In the genomic region with DNA sequence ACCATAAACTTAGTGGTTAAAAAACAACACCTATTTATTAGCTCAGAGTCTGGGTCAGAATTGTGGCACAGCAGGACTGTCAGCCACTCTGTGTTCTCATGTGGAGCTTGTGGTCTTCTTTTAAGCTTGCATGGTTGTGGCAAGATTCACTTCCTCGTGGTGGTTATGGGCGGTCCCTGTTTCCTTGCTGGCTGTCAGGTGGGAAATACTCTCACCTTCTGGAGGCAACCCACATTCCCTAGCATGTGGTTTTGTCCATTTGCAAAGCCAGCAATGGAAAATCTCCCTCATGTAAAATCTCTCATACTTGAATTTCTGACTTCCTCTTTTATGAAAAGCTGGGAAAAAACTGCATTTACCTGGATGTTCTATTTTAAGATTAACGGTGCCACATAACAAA, we compare ENCODE assay signal across 12 cellular contexts.
DNase-seq lines count a peak whose midpoint lies in the region; ATAC-seq, FAIRE-seq and TF ChIP-seq lines count a peak whose summit lies in the region.
"Had no signal": no experiment of that assay in that cellular context is flagged by ENCODE, and none has a peak within 500 bp of the region (broad histone marks: within the 10 kb centered on the region; RNA-seq: fewer than 3 reads in every experiment).

No MANE protein-coding gene starts in this region.

- H3K27ac ChIP-seq in left ventricle myocardium inferior (replicated peaks) = no peak overlapping the region
- H3K27ac ChIP-seq: brain microvascular endothelial cell had no signal

- no peak for DNase-seq in bronchial epithelial cell (ENCODE audit: low read depth)
- DNase-seq in NCI-H2081 (lab: John Stamatoyannopoulos, UW) = no peak
- no peak for DNase-seq in LoVo (ENCODE audit: low spot score)
- DNase-seq in NCI-H2107 treated with DMSO at 0.1 percent for 48 hours (lab: John Stamatoyannopoulos, UW; ENCODE audit: unreplicated experiment) = no peak
- no peak for DNase-seq in left ventricle myocardium inferior
- DNase-seq: brain microvascular endothelial cell; CD4-positive, CD25-positive, alpha-beta regulatory T cell; RPMI8226; small intestine had no signal

- TF ChIP-seq CTCF in bronchial epithelial cell (IDR thresholded peaks at IDR 0.05; ENCODE audit: insufficient read depth, low read length, severe bottlenecking) (no peak), left ventricle myocardium inferior (IDR thresholded peaks at IDR 0.05; ENCODE audit: borderline replicate concordance) (no peak)

- no peaks in the 10 kb centered on the region for H3K4me1 ChIP-seq in left ventricle myocardium inferior

- H3K9me3 ChIP-seq in left ventricle myocardium inferior (replicated peaks) = peaks cover 2% of the 10 kb centered on the region

- H3K36me3 ChIP-seq in bronchial epithelial cell (ENCODE audit: control insufficient read depth, insufficient read depth, low read length) (no peaks in the 10 kb centered on the region), left ventricle myocardium inferior (no peaks in the 10 kb centered on the region)
- H3K36me3 ChIP-seq: brain microvascular endothelial cell had no signal

- peak; percentile 66 for FAIRE-seq in bronchial epithelial cell (lab: Jason Lieb, UNC)
- FAIRE-seq: small intestine had no signal

- H3K4me3 ChIP-seq in bronchial epithelial cell (ENCODE audit: low read depth, low read length) (no peak overlapping the region), left ventricle myocardium inferior (no peak overlapping the region)

- intact Hi-C loops in left ventricle myocardium inferior (cut with micrococcal nuclease) = no loop called here

- no peaks in the 10 kb centered on the region for H3K27me3 ChIP-seq in bronchial epithelial cell (ENCODE audit: control insufficient read depth, insufficient read depth, low read length)
- no peaks in the 10 kb centered on the region for H3K27me3 ChIP-seq in left ventricle myocardium inferior (ENCODE audit: low read depth)
- H3K27me3 ChIP-seq: brain microvascular endothelial cell had no signal

- ATAC-seq in GM18511 (IDR thresholded peaks at IDR 0.05; ENCODE audit: unreplicated experiment) (peak; percentile 96), GM21576 (IDR thresholded peaks at IDR 0.05; ENCODE audit: unreplicated experiment) (peak; percentile 96), HG03196 (IDR thresholded peaks at IDR 0.05; ENCODE audit: unreplicated experiment) (peak; percentile 93)
